ENCODE assay signal across 8 cellular contexts in the genomic region with DNA sequence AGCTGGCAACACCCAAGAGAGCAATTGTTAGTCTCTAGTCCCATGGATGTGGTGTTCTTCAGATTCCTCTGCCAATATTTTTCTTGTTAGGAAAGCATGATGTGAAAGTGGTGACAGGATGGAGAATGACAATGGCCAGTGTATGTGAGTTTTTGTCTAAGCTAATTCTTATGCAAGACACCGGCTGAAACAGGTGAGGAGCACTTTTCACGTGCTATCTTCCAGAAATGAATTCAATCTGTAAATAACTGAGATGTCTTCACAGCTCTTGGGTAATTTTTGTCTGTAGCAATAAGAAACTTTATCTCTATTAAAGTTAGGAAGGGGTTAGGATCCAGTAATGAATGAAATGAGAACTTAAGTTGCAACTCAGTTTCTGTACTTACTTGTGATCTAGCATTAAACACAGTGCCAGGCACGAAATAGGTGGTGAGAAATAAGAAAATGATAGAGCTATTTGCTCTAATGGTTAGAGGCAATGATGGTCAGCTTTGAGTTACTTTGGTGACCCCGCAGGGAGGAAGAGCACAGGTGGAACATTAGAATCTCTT. TPM values are rescaled to one million over a fixed set of nuclear protein-coding genes. Genes with fewer than 3 reads are reported as not detected.
DNase-seq lines count a peak whose midpoint lies in the region; ATAC-seq, FAIRE-seq and TF ChIP-seq lines count a peak whose summit lies in the region.

No MANE protein-coding gene starts in this region.

- no peaks in the 10 kb centered on the region for H4K20me1 ChIP-seq in keratinocyte (ENCODE audit: control insufficient read depth, extremely low read depth, insufficient read depth, low read length)

- H3K4me3 ChIP-seq in keratinocyte (ENCODE audit: control insufficient read depth in 2 of 3, extremely low read depth in 1 of 3, insufficient read depth in 2 of 3, low read depth in 1 of 3, low read length in 3 of 3) (peak overlapping the region; percentile 82 to 86 (median 84)), testis (peak overlapping the region; percentile 85 to 97)

- peaks cover 28% of the 10 kb centered on the region for H3K4me1 ChIP-seq in keratinocyte (ENCODE audit: control insufficient read depth, extremely low read depth, insufficient read depth, low read length)
- no peaks in the 10 kb centered on the region for H3K4me1 ChIP-seq in testis

- dilution Hi-C loops in keratinocyte (cut with MboI; ENCODE audit: extremely low pct_ligation_motif_present, low sequenced_read_pairs), result no loop called here

- TF ChIP-seq CTCF in keratinocyte (optimal IDR thresholded peaks at IDR 0.05 in 1 of 3, IDR thresholded peaks at IDR 0.05 in 1 of 3, conservative IDR thresholded peaks at IDR 0.05 in 1 of 3; ENCODE audit: extremely low read depth in 1 of 3, insufficient read depth in 2 of 3, low read length in 3 of 3) (no peak), testis (IDR thresholded peaks at IDR 0.05) (no peak)

- no peaks in the 10 kb centered on the region for H3K9me3 Mint-ChIP-seq in T-helper 2 cell treated with Interferon-gamma antibody and Interleukin-4, amounts not matched to agents 5 μg/mL and 100 μg/mL, for 36 hours
- H3K9me3 Mint-ChIP-seq in activated T-helper 17 cell treated with anti-CD3 and anti-CD28 coated beads, Interleukin-2, amount 50 U/mL, for 72 hours, result no peaks in the 10 kb centered on the region

- peaks cover 17% of the 10 kb centered on the region for H3K36me3 Mint-ChIP-seq in T-helper 2 cell treated with Interferon-gamma antibody and Interleukin-4, amounts not matched to agents 5 μg/mL and 100 μg/mL, for 36 hours (ENCODE audit: low read depth)
- H3K36me3 Mint-ChIP-seq in activated T-helper 17 cell treated with anti-CD3 and anti-CD28 coated beads, Interleukin-2, amount 50 U/mL, for 72 hours (ENCODE audit: low read depth), result peaks cover 19% of the 10 kb centered on the region

- H3K27me3 ChIP-seq in keratinocyte (ENCODE audit: control insufficient read depth, extremely low read depth, insufficient read depth, low read length), result no peaks in the 10 kb centered on the region
- no peaks in the 10 kb centered on the region for H3K27me3 ChIP-seq in testis

- peak overlapping the region; percentile 91 for H3K4me3 Mint-ChIP-seq in T-helper 2 cell treated with Interferon-gamma antibody and Interleukin-4, amounts not matched to agents 5 μg/mL and 100 μg/mL, for 36 hours
- H3K4me3 Mint-ChIP-seq in activated T-helper 17 cell treated with anti-CD3 and anti-CD28 coated beads, Interleukin-2, amount 50 U/mL, for 72 hours, result peak overlapping the region; percentile 95

- DNase-seq in T-helper 2 cell treated with Interferon-gamma antibody and Interleukin-4, amounts not matched to agents 5 μg/mL and 100 μg/mL, for 36 hours (ENCODE audit: low spot score), result no peak
- DNase-seq in T-helper 2 cell, result no peak
- no peak for DNase-seq in keratinocyte (ENCODE audit: low read depth, low spot score)
- DNase-seq in testis, result no peak
- DNase-seq in NCI-H187 treated with DMSO at 0.1 percent for 48 hours (lab: John Stamatoyannopoulos, UW), result no peak
- no peak for DNase-seq in stimulated activated naive CD4-positive, alpha-beta T cell (lab: John Stamatoyannopoulos, UW)
- DNase-seq in cerebellum (ENCODE audit: low spot score), result no peak

- peak overlapping the region; percentile 76 for H3K9ac ChIP-seq in keratinocyte (ENCODE audit: control insufficient read depth, extremely low read depth, insufficient read depth, low read length)

- no peaks in the 10 kb centered on the region for H3K36me3 ChIP-seq in keratinocyte (ENCODE audit: control insufficient read depth in 2 of 2, extremely low read depth in 1 of 2, insufficient read depth in 2 of 2, low read length in 2 of 2)
- H3K36me3 ChIP-seq in testis (ENCODE audit: low read depth, missing control alignments), result no peaks in the 10 kb centered on the region

- H3K27ac Mint-ChIP-seq in T-helper 2 cell treated with Interferon-gamma antibody and Interleukin-4, amounts not matched to agents 5 μg/mL and 100 μg/mL, for 36 hours, result peak overlapping the region; percentile 90
- H3K27ac Mint-ChIP-seq in activated T-helper 17 cell treated with anti-CD3 and anti-CD28 coated beads, Interleukin-2, amount 50 U/mL, for 72 hours, result peak overlapping the region; percentile 92

- peak overlapping the region; percentile 91 for H2AFZ ChIP-seq in keratinocyte (ENCODE audit: control insufficient read depth, low read length)

- WGBS in testis, 2 donors, result 47 to 48% methylated on average over 4 of the region's 4 CpGs

- no peak for ATAC-seq in activated T-helper 17 cell treated with anti-CD3 and anti-CD28 coated beads, Interleukin-2, amount 50 U/mL, for 72 hours (replicated peaks)

- H3K9me3 ChIP-seq in keratinocyte (ENCODE audit: control insufficient read depth, low read depth, low read length) (no peaks in the 10 kb centered on the region), testis (no peaks in the 10 kb centered on the region)

- H3K79me2 ChIP-seq in keratinocyte (ENCODE audit: control insufficient read depth, insufficient read depth, low read length), result peaks cover 36% of the 10 kb centered on the region

- intact Hi-C loops in testis (cut with DNase I; ENCODE audit: low total_unique reads), result no loop called here

- peak overlapping the region; percentile 93 for H3K4me2 ChIP-seq in keratinocyte (ENCODE audit: control insufficient read depth, extremely low read depth, insufficient read depth, low read depth, low read length)

- peaks cover 45% of the 10 kb centered on the region for H3K4me1 Mint-ChIP-seq in T-helper 2 cell treated with Interferon-gamma antibody and Interleukin-4, amounts not matched to agents 5 μg/mL and 100 μg/mL, for 36 hours (ENCODE audit: low read depth)
- H3K4me1 Mint-ChIP-seq in activated T-helper 17 cell treated with anti-CD3 and anti-CD28 coated beads, Interleukin-2, amount 50 U/mL, for 72 hours, result peaks cover 34% of the 10 kb centered on the region

- no peaks in the 10 kb centered on the region for H3K27me3 Mint-ChIP-seq in T-helper 2 cell treated with Interferon-gamma antibody and Interleukin-4, amounts not matched to agents 5 μg/mL and 100 μg/mL, for 36 hours (ENCODE audit: low read depth)
- no peaks in the 10 kb centered on the region for H3K27me3 Mint-ChIP-seq in activated T-helper 17 cell treated with anti-CD3 and anti-CD28 coated beads, Interleukin-2, amount 50 U/mL, for 72 hours

- no peak for TF ChIP-seq POLR2A in testis (IDR thresholded peaks at IDR 0.05)

- no peaks in the 10 kb centered on the region for H3K9me1 ChIP-seq in keratinocyte (ENCODE audit: control insufficient read depth, extremely low read depth, insufficient read depth, low read length)

- no peak overlapping the region for H3K27ac ChIP-seq in keratinocyte (ENCODE audit: control insufficient read depth, insufficient read depth, low read length)
- H3K27ac ChIP-seq in testis, result peak overlapping the region; percentile 76 to 80

- FAIRE-seq in keratinocyte (lab: Jason Lieb, UNC), result no peak

RNA-seq across cellular contexts. Expression of gene AGPS, which starts 0.7 kb away (rescaled TPM):
- 10 to 100 TPM; 31.4 to 70.0 TPM for total RNA-seq in activated T-helper 17 cell treated with anti-CD3 and anti-CD28 coated beads, Interleukin-2, amount 50 U/mL, for 72 hours
- polyA plus RNA-seq in keratinocyte, result 14.1 to 28.0 TPM (median 15.7 TPM) in 3 replicates
- 41.7 TPM for polyA plus RNA-seq in keratinocyte (2011; ENCODE audit: low read depth)
- polyA plus RNA-seq in keratinocyte (2011; cell fraction: cytosol; rRNA removed), result 11.8 and 23.3 TPM in 2 replicates
- polyA plus RNA-seq in keratinocyte (2011; cell fraction: nucleus; rRNA removed), result 11.5 and 16.7 TPM in 2 replicates
- 13.3 and 22.0 TPM in 2 replicates for polyA plus RNA-seq in keratinocyte (2012; ENCODE audit: low replicate concordance)
- 2.2 to 34.0 TPM (median 10.7 TPM) in 3 replicates for polyA minus RNA-seq in keratinocyte
- polyA minus RNA-seq in keratinocyte (2011; cell fraction: cytosol; rRNA and poly(A)+ RNA removed), result 27.0 TPM
- polyA minus RNA-seq in keratinocyte (2011; cell fraction: nucleus; rRNA and poly(A)+ RNA removed), result 13.7 and 31.5 TPM in 2 replicates
- total RNA-seq in testis, result 10 to 100 TPM; 55.7 to 73.4 TPM
- polyA plus RNA-seq in testis (ENCODE audit: insufficient read depth, low read depth, low replicate concordance), result 36.7 TPM
- total RNA-seq in cerebellum, result 48.5 TPM
